In genomic region chr12:12704593-12705230, GRCh38 we compare ENCODE assay signal across 9 cellular contexts. TPM values are rescaled to one million over a fixed set of nuclear protein-coding genes. Genes with fewer than 3 reads are reported as not detected.
DNase-seq lines count a peak whose midpoint lies in the region; ATAC-seq and TF ChIP-seq lines count a peak whose summit lies in the region.
"Had no signal": no experiment of that assay in that cellular context is flagged by ENCODE, and none has a peak within 500 bp of the region (broad histone marks: within the 10 kb centered on the region; RNA-seq: fewer than 3 reads in every experiment).

No MANE protein-coding gene starts in this region.

- peaks cover 17 to 25% of the 10 kb centered on the region in 2 donors for H3K4me1 Mint-ChIP-seq in immature natural killer cell
- H3K4me1 Mint-ChIP-seq in stimulated activated naive B cell treated with anti-CD40 and anti-IgM and Interleukin-4, amounts not matched to agents 10 μg/mL and 1 μg/mL and 100 μg/mL, for 72 hours: peaks cover 2 to 10% of the 10 kb centered on the region in 2 donors

- DNase-seq in DMS53 treated with DMSO at 0.1 percent for 48 hours (lab: John Stamatoyannopoulos, UW; ENCODE audit: unreplicated experiment) (peak; percentile 95), brain pericyte (ENCODE audit: low read depth, low spot score) (peak; percentile 82), immature natural killer cell (peak; percentile 59 to 65 (median 59))
- DNase-seq in stimulated activated naive B cell treated with anti-CD40 and anti-IgM and Interleukin-4, amounts not matched to agents 10 μg/mL and 1 μg/mL and 100 μg/mL, for 72 hours: no peak

- H3K9me3 ChIP-seq in OCI-LY1 (ENCODE audit: low read length): no peaks in the 10 kb centered on the region

- ATAC-seq in GM21367 (IDR thresholded peaks at IDR 0.05; ENCODE audit: unreplicated experiment) (peak; percentile 77), GM19463 (IDR thresholded peaks at IDR 0.05; ENCODE audit: unreplicated experiment) (no peak)
- peak; percentile 95 for ATAC-seq in stimulated activated naive B cell treated with anti-CD40 and anti-IgM and Interleukin-4, amounts not matched to agents 10 μg/mL and 1 μg/mL and 100 μg/mL, for 72 hours (replicated peaks)

- H2AFZ ChIP-seq in KMS-11 (ENCODE audit: low read depth) (0 out of 2 replicates have a peak overlapping the region, but pooled peaks have one; percentile 15), OCI-LY1 (ENCODE audit: low read length) (no peak overlapping the region)

- H3K4me1 ChIP-seq in KMS-11 (ENCODE audit: low read depth, poor library complexity, severe bottlenecking) (peaks cover 70% of the 10 kb centered on the region), OCI-LY1 (ENCODE audit: insufficient read depth, low read length, severe bottlenecking) (peaks cover 42% of the 10 kb centered on the region)

- H3K4me3 ChIP-seq in KMS-11 (IDR thresholded peaks at IDR 0.05; ENCODE audit: insufficient read depth, low read depth, low read length) (no peak overlapping the region), OCI-LY1 (ENCODE audit: low read depth, low read length, poor library complexity, severe bottlenecking) (no peak overlapping the region)

- H3K36me3 ChIP-seq in KMS-11 (ENCODE audit: insufficient read depth) (no peaks in the 10 kb centered on the region), OCI-LY1 (ENCODE audit: insufficient read depth, low read length) (no peaks in the 10 kb centered on the region)

- H4K20me1 ChIP-seq in KMS-11 (ENCODE audit: insufficient read depth) (no peaks in the 10 kb centered on the region), OCI-LY1 (ENCODE audit: insufficient read depth, low read length) (no peaks in the 10 kb centered on the region)

- peak overlapping the region; percentile 75 for H3K27ac ChIP-seq in KMS-11
- H3K27ac ChIP-seq in OCI-LY1 (ENCODE audit: low read depth, low read length, poor library complexity, severe bottlenecking): peak overlapping the region; percentile 85

- H3K4me2 ChIP-seq in KMS-11: peak overlapping the region; percentile 76
- peak overlapping the region; percentile 35; the same call in 1 of the 2 replicates for H3K4me2 ChIP-seq in OCI-LY1 (ENCODE audit: low read length)

- H3K36me3 Mint-ChIP-seq in immature natural killer cell: no peaks in the 10 kb centered on the region
- no peaks in the 10 kb centered on the region for H3K36me3 Mint-ChIP-seq in stimulated activated naive B cell treated with anti-CD40 and anti-IgM and Interleukin-4, amounts not matched to agents 10 μg/mL and 1 μg/mL and 100 μg/mL, for 72 hours

- H3K9ac ChIP-seq in KMS-11: peak overlapping the region; percentile 19; the same call in 1 of the 2 replicates
- 0 out of 2 replicates have a peak overlapping the region, but pooled peaks have one; percentile 21 for H3K9ac ChIP-seq in OCI-LY1 (ENCODE audit: low read length)

- H3K79me2 ChIP-seq in KMS-11 (ENCODE audit: insufficient read depth, low read depth): no peaks in the 10 kb centered on the region
- H3K79me2 ChIP-seq in OCI-LY1 (ENCODE audit: insufficient read depth, low read length): no peaks in the 10 kb centered on the region

- H3K9me3 Mint-ChIP-seq in immature natural killer cell: no peaks in the 10 kb centered on the region
- H3K9me3 Mint-ChIP-seq in stimulated activated naive B cell treated with anti-CD40 and anti-IgM and Interleukin-4, amounts not matched to agents 10 μg/mL and 1 μg/mL and 100 μg/mL, for 72 hours: no peaks in the 10 kb centered on the region
- H3K9me3 Mint-ChIP-seq: dendritic cell treated with granulocyte-macrophage colony-stimulating factor and Interleukin-4, amounts not matched to agents 40 ng/mL and 50 ng/mL, for 4 days had no signal

- peak overlapping the region; percentile 44 to 70 (median 61) for H3K4me3 Mint-ChIP-seq in immature natural killer cell
- no peak overlapping the region for H3K4me3 Mint-ChIP-seq in stimulated activated naive B cell treated with anti-CD40 and anti-IgM and Interleukin-4, amounts not matched to agents 10 μg/mL and 1 μg/mL and 100 μg/mL, for 72 hours
- H3K4me3 Mint-ChIP-seq: dendritic cell treated with granulocyte-macrophage colony-stimulating factor and Interleukin-4, amounts not matched to agents 40 ng/mL and 50 ng/mL, for 4 days had no signal

- peak overlapping the region in 5 of 6 donors; percentile 2 to 88 (median 61) for H3K27ac Mint-ChIP-seq in immature natural killer cell
- H3K27ac Mint-ChIP-seq in stimulated activated naive B cell treated with anti-CD40 and anti-IgM and Interleukin-4, amounts not matched to agents 10 μg/mL and 1 μg/mL and 100 μg/mL, for 72 hours: no peak overlapping the region
- H3K27ac Mint-ChIP-seq: dendritic cell treated with granulocyte-macrophage colony-stimulating factor and Interleukin-4, amounts not matched to agents 40 ng/mL and 50 ng/mL, for 4 days had no signal

- 0 out of 2 replicates have a peak, but pooled peaks cover 7% of the 10 kb centered on the region for H3F3A ChIP-seq in OCI-LY1 (ENCODE audit: insufficient read depth, low read length)

- TF ChIP-seq CTCF in KMS-11 (conservative IDR thresholded peaks at IDR 0.05; ENCODE audit: low read depth, low read length): peak; percentile 85
- peak; percentile 99 for TF ChIP-seq CTCF in OCI-LY1 (IDR thresholded peaks at IDR 0.05; ENCODE audit: low read length)

- H3K27me3 ChIP-seq in KMS-11 (ENCODE audit: insufficient read depth, low read depth): no peaks in the 10 kb centered on the region
- no peaks in the 10 kb centered on the region for H3K27me3 ChIP-seq in OCI-LY1 (ENCODE audit: insufficient read depth, low read length)

- H3K27me3 Mint-ChIP-seq in immature natural killer cell (ENCODE audit: low read depth in 3 of 3): peaks cover 0 to 2% (median 0%) of the 10 kb centered on the region in 3 donors
- H3K27me3 Mint-ChIP-seq in stimulated activated naive B cell treated with anti-CD40 and anti-IgM and Interleukin-4, amounts not matched to agents 10 μg/mL and 1 μg/mL and 100 μg/mL, for 72 hours: no peaks in the 10 kb centered on the region
- H3K27me3 Mint-ChIP-seq: dendritic cell treated with granulocyte-macrophage colony-stimulating factor and Interleukin-4, amounts not matched to agents 40 ng/mL and 50 ng/mL, for 4 days had no signal

- no peaks in the 10 kb centered on the region for H3K9me2 ChIP-seq in OCI-LY1 (ENCODE audit: low read depth, low read length)

RNA-seq across cellular contexts. Expression of gene GPR19, which starts 8.7 kb away (rescaled TPM):
- polyA plus RNA-seq in immature natural killer cell: under 1 TPM in 2 of 3 donors, not detected in 1; 0.37 to 0.65 TPM

RNA-seq across cellular contexts. Expression of gene CDKN1B, which starts 12.5 kb away (rescaled TPM):
- polyA plus RNA-seq in immature natural killer cell: 10 to 100 TPM in 2 of 3 donors, 1 to 10 TPM in 1; 4.4 to 17.6 (median 17.4) TPM

Comparison
In these comparisons a context has a peak if more than half of its experiments do, and no peak if none do; other contexts are left out.
1. H3K4me3 Mint-ChIP-seq: peak in immature natural killer cell (5 of 5); none in stimulated activated naive B cell treated with anti-CD40 and anti-IgM and Interleukin-4, amounts not matched to agents 10 μg/mL and 1 μg/mL and 100 μg/mL, for 72 hours (0 of 2).